ENCODE assay signal across 23 cellular contexts in genomic region chr11:43518407-43519165, GRCh38.
DNase-seq lines count a peak whose midpoint lies in the region; ATAC-seq, FAIRE-seq and TF ChIP-seq lines count a peak whose summit lies in the region.
"Had no signal": no experiment of that assay in that cellular context is flagged by ENCODE, and none has a peak within 500 bp of the region (broad histone marks: within the 10 kb centered on the region; RNA-seq: fewer than 3 reads in every experiment).

No MANE protein-coding gene starts in this region.

- H3K36me3 ChIP-seq in brain microvascular endothelial cell (replicated peaks), result no peaks in the 10 kb centered on the region
- H3K36me3 ChIP-seq: upper lobe of right lung had no signal

- no peak for FAIRE-seq in frontal cortex (lab: Jason Lieb, UNC)
- FAIRE-seq: HTR-8/SVneo had no signal

- in situ Hi-C loops in brain microvascular endothelial cell (cut with HindIII; ENCODE audit: low pct_ligation_motif_present, low sequenced_read_pairs), result no loop called here

- H3K4me1 Mint-ChIP-seq in HFFc6 (ENCODE audit: low read depth), result peaks cover 5% of the 10 kb centered on the region; the same call in 1 of the 2 replicates
- H3K4me1 Mint-ChIP-seq: activated naive CD8-positive, alpha-beta T cell treated with anti-CD3 and anti-CD28 coated beads, Interleukin-2, amount 10 ng/mL, durations not matched to agents 7 days and 5 days; CD8-positive, alpha-beta memory T cell; stimulated activated memory B cell treated with anti-CD40 and anti-IgM and Interleukin-4, amounts not matched to agents 10 μg/mL and 1 μg/mL and 100 μg/mL, for 72 hours; T-cell had no signal

- H3K4me3 Mint-ChIP-seq in HFFc6, result no peak overlapping the region
- H3K4me3 Mint-ChIP-seq: activated naive CD8-positive, alpha-beta T cell treated with anti-CD3 and anti-CD28 coated beads, Interleukin-2, amount 10 ng/mL, durations not matched to agents 7 days and 5 days; CD8-positive, alpha-beta memory T cell; stimulated activated memory B cell treated with anti-CD40 and anti-IgM and Interleukin-4, amounts not matched to agents 10 μg/mL and 1 μg/mL and 100 μg/mL, for 72 hours; T-cell had no signal

- 0 out of 2 replicates have a peak, but pooled peaks cover 4% of the 10 kb centered on the region for H3K36me3 Mint-ChIP-seq in HFFc6 (ENCODE audit: low read depth)
- H3K36me3 Mint-ChIP-seq: activated naive CD8-positive, alpha-beta T cell treated with anti-CD3 and anti-CD28 coated beads, Interleukin-2, amount 10 ng/mL, durations not matched to agents 7 days and 5 days; CD8-positive, alpha-beta memory T cell; stimulated activated memory B cell treated with anti-CD40 and anti-IgM and Interleukin-4, amounts not matched to agents 10 μg/mL and 1 μg/mL and 100 μg/mL, for 72 hours; T-cell had no signal

- TF ChIP-seq CTCF in HFFc6 (IDR thresholded peaks at IDR 0.05) (no peak), brain microvascular endothelial cell (IDR thresholded peaks at IDR 0.05; ENCODE audit: low read depth, low read length, missing control alignments) (no peak)

- H3K27ac ChIP-seq in brain microvascular endothelial cell, result no peak overlapping the region
- H3K27ac ChIP-seq: upper lobe of right lung had no signal

- DNase-seq in AG08396 (ENCODE audit: low spot score) (peak; percentile 59), HFFc6 (peak; percentile 27), brain microvascular endothelial cell (peak; percentile 38), kidney tubule cell (ENCODE audit: low spot score) (peak; percentile 64), NCI-H774 (lab: John Stamatoyannopoulos, UW) (no peak), frontal cortex (ENCODE audit: low spot score in 2 of 2) (no peak)
- DNase-seq: activated CD4-positive, alpha-beta T cell treated with anti-CD3 and anti-CD28 coated beads, Interleukin-2, amount 50 U/mL, for 48 hours; activated naive CD8-positive, alpha-beta T cell treated with anti-CD3 and anti-CD28 coated beads, Interleukin-2, amount 10 ng/mL, durations not matched to agents 7 days and 5 days; CD8-positive, alpha-beta memory T cell; central memory CD4-positive, alpha-beta T cell; effector CD4-positive, alpha-beta T cell; Kasumi-1; kidney glomerular epithelial cell; NCI-H1105 treated with DMSO at 0.1 percent for 48 hours; NCI-H524 treated with DMSO at 0.1 percent for 48 hours; Right ventricle myocardium superior; stimulated activated CD4-positive, alpha-beta T cell treated with anti-CD3 and anti-CD28 coated beads, Interleukin-15, amount 100 ng/mL, for 24 hours; T-cell; upper lobe of right lung had no signal

- peaks cover 6% of the 10 kb centered on the region; the same call in 1 of the 2 replicates for H3K9me3 Mint-ChIP-seq in HFFc6

- no peaks in the 10 kb centered on the region for H3K27me3 ChIP-seq in brain microvascular endothelial cell (replicated peaks)

- no peak overlapping the region for H3K27ac Mint-ChIP-seq in HFFc6
- H3K27ac Mint-ChIP-seq: activated naive CD8-positive, alpha-beta T cell treated with anti-CD3 and anti-CD28 coated beads, Interleukin-2, amount 10 ng/mL, durations not matched to agents 7 days and 5 days; CD8-positive, alpha-beta memory T cell; stimulated activated memory B cell treated with anti-CD40 and anti-IgM and Interleukin-4, amounts not matched to agents 10 μg/mL and 1 μg/mL and 100 μg/mL, for 72 hours; T-cell had no signal

- H3K4me3 ChIP-seq in brain microvascular endothelial cell (ENCODE audit: low read depth, low read length), result no peak overlapping the region
- H3K4me3 ChIP-seq: upper lobe of right lung had no signal

- ATAC-seq in GM18858 (IDR thresholded peaks at IDR 0.05; ENCODE audit: unreplicated experiment) (no peak), esophagus mucosa (no peak)
- ATAC-seq: stimulated activated memory B cell treated with anti-CD40 and anti-IgM and Interleukin-4, amounts not matched to agents 10 μg/mL and 1 μg/mL and 100 μg/mL, for 72 hours; T-cell; upper lobe of right lung had no signal

- peaks cover 25% of the 10 kb centered on the region for H3K27me3 Mint-ChIP-seq in HFFc6 (ENCODE audit: insufficient read depth)
- H3K27me3 Mint-ChIP-seq: activated naive CD8-positive, alpha-beta T cell treated with anti-CD3 and anti-CD28 coated beads, Interleukin-2, amount 10 ng/mL, durations not matched to agents 7 days and 5 days had no signal

Comparison
In these comparisons a context has a peak if more than half of its experiments do, and no peak if none do; other contexts are left out.
1. DNase-seq: peak in AG08396 (single experiment), HFFc6 (single experiment), brain microvascular endothelial cell (single experiment) and kidney tubule cell (single experiment); none in NCI-H774 (single experiment) and frontal cortex (0 of 2).